Comparison of ENCODE assay signal across 13 cellular contexts in the genomic region with DNA sequence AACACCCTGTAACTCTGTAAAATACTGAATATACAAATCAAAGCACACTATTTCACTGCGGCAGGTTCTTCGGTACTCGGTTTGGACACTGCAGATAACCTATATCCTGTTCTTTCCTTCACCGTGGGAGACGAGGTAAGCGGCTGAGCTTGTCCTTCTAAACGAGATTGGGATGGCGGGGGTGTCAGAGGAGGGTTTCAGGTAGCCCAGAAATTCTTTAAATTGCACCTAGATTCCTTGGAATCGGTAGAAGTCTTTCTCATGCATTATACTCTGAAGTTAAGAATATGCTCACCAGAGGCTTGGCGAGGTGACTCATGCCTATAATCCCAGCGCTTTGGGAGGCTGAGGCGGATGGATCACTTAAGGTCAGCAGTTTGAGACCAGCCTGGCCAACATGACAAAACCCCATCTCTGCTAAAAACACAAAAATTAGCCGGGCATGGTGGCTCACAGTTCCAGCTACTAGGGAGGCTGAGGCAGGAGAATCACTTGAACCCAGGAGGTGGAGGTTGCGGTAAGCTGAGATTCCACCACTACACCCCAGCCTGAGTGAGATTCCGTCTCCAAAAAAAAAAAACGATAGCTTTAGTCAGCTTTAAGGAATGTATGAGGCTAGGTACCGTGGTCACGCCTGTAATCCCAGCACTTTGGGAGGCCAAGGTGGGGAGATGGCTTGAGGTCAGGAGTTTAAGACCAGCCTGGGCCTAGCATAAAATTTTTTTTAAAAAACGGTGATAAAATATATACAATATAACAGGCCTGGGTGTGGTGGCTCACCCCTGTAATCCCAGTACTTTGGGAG. TPM values are rescaled to one million over a fixed set of nuclear protein-coding genes. Genes with fewer than 3 reads are reported as not detected.
DNase-seq lines count a peak whose midpoint lies in the region; ATAC-seq lines count a peak whose summit lies in the region.
"Had no signal": no experiment of that assay in that cellular context is flagged by ENCODE, and none has a peak within 500 bp of the region (broad histone marks: within the 10 kb centered on the region; RNA-seq: fewer than 3 reads in every experiment).

No MANE protein-coding gene starts in this region.

- peaks cover 3% of the 10 kb centered on the region; the same call in 1 of the 2 replicates for H3K4me1 ChIP-seq in HUES6 (ENCODE audit: control insufficient read depth, insufficient read depth, low read length)
- H3K4me1 ChIP-seq in mesodermal cell (ENCODE audit: control insufficient read depth, insufficient read depth, low read length, poor library complexity, severe bottlenecking), result peaks cover 5% of the 10 kb centered on the region

- peak; percentile 69 for DNase-seq in EL
- no peak for DNase-seq in stimulated activated naive CD4-positive, alpha-beta T cell (lab: John Stamatoyannopoulos, UW)
- DNase-seq: CD8-positive, alpha-beta T cell; NCI-H2029 treated with DMSO at 0.1 percent for 48 hours; stimulated activated CD4-positive, alpha-beta T cell treated with anti-CD3 and anti-CD28 coated beads, Interleukin-4, amount 100 ng/mL, for 24 hours had no signal

- H3K36me3 Mint-ChIP-seq in activated naive CD8-positive, alpha-beta T cell, result no peaks in the 10 kb centered on the region
- H3K36me3 Mint-ChIP-seq: IgD-negative memory B cell had no signal

- H3K27me3 Mint-ChIP-seq in activated naive CD8-positive, alpha-beta T cell, result no peaks in the 10 kb centered on the region
- H3K27me3 Mint-ChIP-seq: IgD-negative memory B cell had no signal

- no peak overlapping the region for H3K4me3 Mint-ChIP-seq in activated naive CD8-positive, alpha-beta T cell
- H3K4me3 Mint-ChIP-seq: CD8-positive, alpha-beta T cell had no signal

- 85 to 88% methylated on average over 14 to 18 of the region's 19 CpGs for WGBS in mesodermal cell (ENCODE audit: insufficient coverage in 2 of 2), 2 experiments

- H3K27ac ChIP-seq in HUES6 (ENCODE audit: low read depth, low read length), result peak overlapping the region; percentile 14; the same call in 1 of the 2 replicates
- H3K27ac ChIP-seq in mesodermal cell (ENCODE audit: low read depth, low read length, severe bottlenecking), result peak overlapping the region; percentile 41
- H3K27ac ChIP-seq: epithelial cell of prostate had no signal

- H3K27me3 ChIP-seq in HUES6 (ENCODE audit: control insufficient read depth, insufficient read depth, low read length), result no peaks in the 10 kb centered on the region

- ATAC-seq in HG03571 (IDR thresholded peaks at IDR 0.05; ENCODE audit: unreplicated experiment) (no peak), HG03378 (IDR thresholded peaks at IDR 0.05; ENCODE audit: unreplicated experiment) (no peak), HG02798 (IDR thresholded peaks at IDR 0.05; ENCODE audit: poor library complexity, unreplicated experiment) (no peak)
- ATAC-seq: CD8-positive, alpha-beta T cell had no signal

- no peak overlapping the region for H3K9ac ChIP-seq in HUES6 (ENCODE audit: low read length)

- H3K9me3 Mint-ChIP-seq in activated naive CD8-positive, alpha-beta T cell (ENCODE audit: low read depth), result no peaks in the 10 kb centered on the region
- H3K9me3 Mint-ChIP-seq: CD8-positive, alpha-beta T cell; IgD-negative memory B cell had no signal

- H3K36me3 ChIP-seq in HUES6 (ENCODE audit: control insufficient read depth, insufficient read depth, low read length) (peaks cover 26% of the 10 kb centered on the region), mesodermal cell (ENCODE audit: control insufficient read depth, insufficient read depth, low read length) (peaks cover 20% of the 10 kb centered on the region)

- H3K4me3 ChIP-seq in HUES6 (ENCODE audit: low read depth, low read length) (no peak overlapping the region), mesodermal cell (ENCODE audit: extremely low read depth, insufficient read depth, low read length, poor library complexity, severe bottlenecking) (no peak overlapping the region)

- H3K27ac Mint-ChIP-seq in activated naive CD8-positive, alpha-beta T cell, result peak overlapping the region; percentile 19
- H3K27ac Mint-ChIP-seq: CD8-positive, alpha-beta T cell; IgD-negative memory B cell had no signal

- H3K9me3 ChIP-seq in HUES6 (ENCODE audit: control insufficient read depth, insufficient read depth, low read depth, low read length) (no peaks in the 10 kb centered on the region), mesodermal cell (ENCODE audit: control insufficient read depth, low read length) (no peaks in the 10 kb centered on the region)

- peaks cover 23% of the 10 kb centered on the region for H3K4me1 Mint-ChIP-seq in activated naive CD8-positive, alpha-beta T cell (ENCODE audit: low read depth)

RNA-seq across cellular contexts. Expression of gene LAT2, which starts 10.1 kb away (rescaled TPM):
- polyA plus RNA-seq in mesodermal cell (2013, experiment 1 of 2), result 0.37 TPM
- polyA plus RNA-seq in mesodermal cell (2013, experiment 2 of 2), result 0.15 TPM

RNA-seq across cellular contexts. Expression of gene EIF4H, which starts 25.6 kb away (rescaled TPM):
- 303 TPM for polyA plus RNA-seq in mesodermal cell (2013, experiment 1 of 2)
- polyA plus RNA-seq in mesodermal cell (2013, experiment 2 of 2), result 289 TPM

RNA-seq across cellular contexts. Expression of gene RFC2, which starts 54.4 kb away (rescaled TPM):
- 39.2 TPM for polyA plus RNA-seq in mesodermal cell (2013, experiment 1 of 2)
- polyA plus RNA-seq in mesodermal cell (2013, experiment 2 of 2), result 36.9 TPM
